12 cellular contexts compared by ENCODE assay signal in the genomic region with DNA sequence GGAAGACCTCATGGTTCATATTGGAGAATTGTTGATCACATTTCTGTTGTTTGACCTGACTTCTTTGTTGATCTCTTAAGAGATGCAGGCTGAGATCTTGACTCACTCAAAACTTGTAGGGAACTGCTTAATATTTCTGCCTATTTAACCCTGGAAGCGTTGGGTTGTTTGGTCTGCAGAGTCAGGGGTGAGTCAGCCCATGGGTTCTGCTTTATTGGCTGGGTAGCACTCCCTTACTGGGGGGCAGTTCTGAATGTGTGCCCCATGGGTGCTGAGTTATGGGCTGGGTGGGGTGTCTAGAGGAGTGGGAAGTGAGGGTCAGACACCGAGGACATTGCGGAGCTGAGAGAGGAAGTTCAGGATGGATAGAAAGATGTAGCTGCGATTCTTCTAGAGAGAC.
DNase-seq lines count a peak whose midpoint lies in the region; ATAC-seq and TF ChIP-seq lines count a peak whose summit lies in the region.
"Had no signal": no experiment of that assay in that cellular context is flagged by ENCODE, and none has a peak within 500 bp of the region (broad histone marks: within the 10 kb centered on the region; RNA-seq: fewer than 3 reads in every experiment).

No MANE protein-coding gene starts in this region.

- peaks cover 5% of the 10 kb centered on the region for H3K36me3 Mint-ChIP-seq in activated T-helper 1 cell treated with anti-CD3 and anti-CD28 coated beads, Interleukin-12 subunit alpha, Interleukin-12 subunit beta, Interleukin-2, Interleukin-4 antibody, amounts not matched to agents 30 ng/mL and 10 ng/mL and 1 ng/mL, durations not matched to agents 14 hours and 24 hours and 36 hours (ENCODE audit: low read depth)
- H3K36me3 Mint-ChIP-seq in activated T-helper 17 cell treated with anti-CD3 and anti-CD28 coated beads, Interleukin-2, amount 50 U/mL, for 72 hours (ENCODE audit: low read depth), result no peaks in the 10 kb centered on the region

- H3K23ac ChIP-seq in mesendoderm (ENCODE audit: low read length), result no peak overlapping the region

- H3K4me3 ChIP-seq in left ventricle myocardium inferior (peak overlapping the region; percentile 43), skeletal muscle tissue (ENCODE audit: low read length in 3 of 3) (no peak overlapping the region), mesendoderm (ENCODE audit: low read length) (no peak overlapping the region), colonic mucosa (no peak overlapping the region)

- H3K56ac ChIP-seq in mesendoderm (ENCODE audit: low read length), result no peak overlapping the region

- no peak overlapping the region for H3K4ac ChIP-seq in mesendoderm (ENCODE audit: low read depth, low read length)

- H2BK120ac ChIP-seq in mesendoderm (ENCODE audit: low read depth, low read length), result no peak overlapping the region

- no peak overlapping the region for H3K4me3 Mint-ChIP-seq in activated T-helper 1 cell treated with anti-CD3 and anti-CD28 coated beads, Interleukin-12 subunit alpha, Interleukin-12 subunit beta, Interleukin-2, Interleukin-4 antibody, amounts not matched to agents 30 ng/mL and 10 ng/mL and 1 ng/mL, durations not matched to agents 14 hours and 24 hours and 36 hours
- no peak overlapping the region for H3K4me3 Mint-ChIP-seq in activated T-helper 17 cell treated with anti-CD3 and anti-CD28 coated beads, Interleukin-2, amount 50 U/mL, for 72 hours

- H3K4me1 ChIP-seq in left ventricle myocardium inferior (peaks cover 94% of the 10 kb centered on the region), skeletal muscle tissue (ENCODE audit: control insufficient read depth in 3 of 3, insufficient read depth in 3 of 3, low read length in 3 of 3) (peaks cover 15 to 25% (median 22%) of the 10 kb centered on the region in 3 donors), mesendoderm (ENCODE audit: control insufficient read depth, low read depth, low read length) (peaks cover 2% of the 10 kb centered on the region), colonic mucosa (no peaks in the 10 kb centered on the region)

- peaks cover 3% of the 10 kb centered on the region for H3K79me2 ChIP-seq in mesendoderm (ENCODE audit: control insufficient read depth, insufficient read depth, low read length)

- H3K79me1 ChIP-seq in mesendoderm (ENCODE audit: low read length), result peaks cover 9% of the 10 kb centered on the region

- H3K27ac Mint-ChIP-seq in activated T-helper 1 cell treated with anti-CD3 and anti-CD28 coated beads, Interleukin-12 subunit alpha, Interleukin-12 subunit beta, Interleukin-2, Interleukin-4 antibody, amounts not matched to agents 30 ng/mL and 10 ng/mL and 1 ng/mL, durations not matched to agents 14 hours and 24 hours and 36 hours, result peak overlapping the region; percentile 3
- H3K27ac Mint-ChIP-seq in activated T-helper 17 cell treated with anti-CD3 and anti-CD28 coated beads, Interleukin-2, amount 50 U/mL, for 72 hours, result no peak overlapping the region

- H4K8ac ChIP-seq in mesendoderm (ENCODE audit: low read depth, low read length), result no peak overlapping the region

- no peak overlapping the region for H2BK5ac ChIP-seq in mesendoderm (ENCODE audit: low read length)

- H3K36me3 ChIP-seq in left ventricle myocardium inferior (no peaks in the 10 kb centered on the region), skeletal muscle tissue (ENCODE audit: control insufficient read depth in 3 of 3, insufficient read depth in 3 of 3, low read length in 3 of 3) (no peaks in the 10 kb centered on the region), mesendoderm (ENCODE audit: control insufficient read depth, insufficient read depth, low read length) (no peaks in the 10 kb centered on the region), colonic mucosa (no peaks in the 10 kb centered on the region)

- no peak overlapping the region for H3K4me2 ChIP-seq in mesendoderm (ENCODE audit: low read length)

- WGBS in mesendoderm (ENCODE audit: extremely low coverage, insufficient coverage, low lambda C conversion rate), result no CpG with 5 or more reads among the region's 4 CpGs

- peaks cover 40% of the 10 kb centered on the region for H3K4me1 Mint-ChIP-seq in activated T-helper 1 cell treated with anti-CD3 and anti-CD28 coated beads, Interleukin-12 subunit alpha, Interleukin-12 subunit beta, Interleukin-2, Interleukin-4 antibody, amounts not matched to agents 30 ng/mL and 10 ng/mL and 1 ng/mL, durations not matched to agents 14 hours and 24 hours and 36 hours (ENCODE audit: low read depth)
- H3K4me1 Mint-ChIP-seq in activated T-helper 17 cell treated with anti-CD3 and anti-CD28 coated beads, Interleukin-2, amount 50 U/mL, for 72 hours, result peaks cover 32% of the 10 kb centered on the region

- no peak overlapping the region for H2AK5ac ChIP-seq in mesendoderm (ENCODE audit: low read length)

- H3K27ac ChIP-seq in left ventricle myocardium inferior (replicated peaks) (peak overlapping the region; percentile 85), skeletal muscle tissue (ENCODE audit: low read depth, low read length) (peak overlapping the region; percentile 26), mesendoderm (ENCODE audit: low read depth, low read length) (no peak overlapping the region), colonic mucosa (no peak overlapping the region)

- H3K9me3 Mint-ChIP-seq in activated T-helper 1 cell treated with anti-CD3 and anti-CD28 coated beads, Interleukin-12 subunit alpha, Interleukin-12 subunit beta, Interleukin-2, Interleukin-4 antibody, amounts not matched to agents 30 ng/mL and 10 ng/mL and 1 ng/mL, durations not matched to agents 14 hours and 24 hours and 36 hours, result no peaks in the 10 kb centered on the region
- peaks cover 5% of the 10 kb centered on the region for H3K9me3 Mint-ChIP-seq in activated T-helper 17 cell treated with anti-CD3 and anti-CD28 coated beads, Interleukin-2, amount 50 U/mL, for 72 hours

- H3K9ac ChIP-seq in skeletal muscle tissue (ENCODE audit: low read depth in 1 of 3, low read length in 3 of 3) (no peak overlapping the region), mesendoderm (ENCODE audit: low read length) (no peak overlapping the region), colonic mucosa (ENCODE audit: low read depth in 2 of 2, low read length in 2 of 2) (no peak overlapping the region)

- DNase-seq in GDM1 (lab: John Stamatoyannopoulos, UW) (peak; percentile 26), left ventricle myocardium inferior (no peak), mesendoderm (no peak), colonic mucosa (no peak)
- DNase-seq in activated T-helper 1 cell treated with anti-CD3 and anti-CD28 coated beads, Interleukin-12 subunit alpha, Interleukin-12 subunit beta, Interleukin-2, Interleukin-4 antibody, amounts not matched to agents 30 ng/mL and 10 ng/mL and 1 ng/mL, durations not matched to agents 14 hours and 24 hours and 36 hours (ENCODE audit: low spot score), result no peak
- DNase-seq: activated gamma-delta T cell; DND-41; NCI-H82; stimulated activated CD4-positive, alpha-beta T cell treated with anti-CD3 and anti-CD28 coated beads, Interleukin-1b, Interleukin-23, amount 100 ng/mL, for 48 hours had no signal

- H4K5ac ChIP-seq in mesendoderm (ENCODE audit: low read length), result no peak overlapping the region

- no peak for TF ChIP-seq CTCF in left ventricle myocardium inferior (IDR thresholded peaks at IDR 0.05; ENCODE audit: borderline replicate concordance)
- no peak for TF ChIP-seq CTCF in colonic mucosa (IDR thresholded peaks at IDR 0.05)

- intact Hi-C loops in activated T-helper 1 cell treated with anti-CD3 and anti-CD28 coated beads, Interleukin-12 subunit alpha, Interleukin-12 subunit beta, Interleukin-2, Interleukin-4 antibody, amounts not matched to agents 30 ng/mL and 10 ng/mL and 1 ng/mL, durations not matched to agents 14 hours and 24 hours and 36 hours (cut with micrococcal nuclease), result no loop called here
- intact Hi-C loops in left ventricle myocardium inferior (cut with micrococcal nuclease) (no loop called here), colonic mucosa (cut with DNase I) (no loop called here)

- H3K9me3 ChIP-seq in left ventricle myocardium inferior (replicated peaks), result no peaks in the 10 kb centered on the region
- no peaks in the 10 kb centered on the region for H3K9me3 ChIP-seq in skeletal muscle tissue (ENCODE audit: control insufficient read depth in 3 of 3, low read length in 3 of 3)
- no peaks in the 10 kb centered on the region for H3K9me3 ChIP-seq in colonic mucosa

- ATAC-seq in activated T-helper 17 cell treated with anti-CD3 and anti-CD28 coated beads, Interleukin-2, amount 50 U/mL, for 72 hours (replicated peaks), result no peak
- ATAC-seq in GM19351 (IDR thresholded peaks at IDR 0.05; ENCODE audit: unreplicated experiment), result no peak

- no peak overlapping the region for H2BK15ac ChIP-seq in mesendoderm (replicated peaks; ENCODE audit: low read depth)

- no peaks in the 10 kb centered on the region for H3K27me3 Mint-ChIP-seq in activated T-helper 1 cell treated with anti-CD3 and anti-CD28 coated beads, Interleukin-12 subunit alpha, Interleukin-12 subunit beta, Interleukin-2, Interleukin-4 antibody, amounts not matched to agents 30 ng/mL and 10 ng/mL and 1 ng/mL, durations not matched to agents 14 hours and 24 hours and 36 hours (ENCODE audit: insufficient read depth)
- H3K27me3 Mint-ChIP-seq in activated T-helper 17 cell treated with anti-CD3 and anti-CD28 coated beads, Interleukin-2, amount 50 U/mL, for 72 hours, result no peaks in the 10 kb centered on the region

- H3K27me3 ChIP-seq in left ventricle myocardium inferior (ENCODE audit: low read depth) (no peaks in the 10 kb centered on the region), skeletal muscle tissue (ENCODE audit: control insufficient read depth in 3 of 3, insufficient read depth in 3 of 3, low read length in 3 of 3) (no peaks in the 10 kb centered on the region), mesendoderm (ENCODE audit: insufficient read depth, low read length, poor library complexity) (no peaks in the 10 kb centered on the region), colonic mucosa (no peaks in the 10 kb centered on the region)

- H3K18ac ChIP-seq in mesendoderm (ENCODE audit: low read length), result no peak overlapping the region

Comparison
In these comparisons a context has a peak if more than half of its experiments do, and no peak if none do; other contexts are left out.
1. H3K27ac ChIP-seq: peak in left ventricle myocardium inferior (single experiment) and skeletal muscle tissue (single experiment); none in mesendoderm (single experiment) and colonic mucosa (single experiment).